Comparison of ENCODE assay signal across 9 cellular contexts in the genomic region with DNA sequence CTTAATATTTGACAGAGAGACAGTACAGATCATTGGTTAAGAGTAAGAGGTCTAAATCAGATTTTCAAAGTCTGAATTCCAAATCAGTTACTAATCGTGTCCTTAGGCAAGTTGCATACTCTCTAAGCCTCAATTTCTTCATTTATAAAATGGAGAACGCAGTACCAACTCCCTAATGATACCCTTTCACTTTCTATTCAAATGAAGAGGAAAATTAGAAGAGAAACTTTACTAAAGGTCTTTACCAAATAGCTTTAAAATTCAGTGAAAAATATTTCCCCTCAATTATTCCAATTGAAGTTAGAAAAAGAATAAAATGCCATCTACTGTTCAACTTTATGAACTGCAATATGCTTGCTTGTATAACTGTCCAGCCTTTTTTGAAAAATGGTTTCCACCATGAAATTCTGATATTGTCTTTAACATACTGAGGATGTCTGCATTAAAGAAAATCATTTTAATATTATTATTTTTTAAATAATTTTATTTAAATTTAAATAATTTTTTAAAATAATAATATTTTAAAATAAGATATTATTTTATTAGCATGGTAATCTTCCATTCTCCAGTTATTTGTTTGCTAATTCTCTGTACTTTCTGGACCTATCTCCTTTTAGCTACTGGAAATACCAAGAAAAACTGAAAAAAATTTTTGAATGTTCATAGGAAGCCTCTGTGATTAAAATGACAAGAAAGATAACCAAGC. TPM values are rescaled to one million over a fixed set of nuclear protein-coding genes. Genes with fewer than 3 reads are reported as not detected.
A peak's percentile ranks its signal among the peaks of the same experiment; 100 is the strongest.
DNase-seq lines count a peak whose midpoint lies in the region; ATAC-seq and TF ChIP-seq lines count a peak whose summit lies in the region.
"Had no signal": no experiment of that assay in that cellular context is flagged by ENCODE, and none has a peak within 500 bp of the region (broad histone marks: within the 10 kb centered on the region; RNA-seq: fewer than 3 reads in every experiment).

No MANE protein-coding gene starts in this region.

- peak; percentile 58 for TF ChIP-seq CTCF in 22Rv1 (IDR thresholded peaks at IDR 0.05)
- peak; percentile 45 for TF ChIP-seq CTCF in GM12864 (IDR thresholded peaks at IDR 0.05; ENCODE audit: low read depth, low read length, missing control alignments)
- no peak for TF ChIP-seq CTCF in WERI-Rb-1 (IDR thresholded peaks at IDR 0.05; ENCODE audit: low read depth, low read length)

- no peaks in the 10 kb centered on the region for H3K4me1 ChIP-seq in mesendoderm (ENCODE audit: control insufficient read depth, low read depth, low read length)

- H2BK5ac ChIP-seq in mesendoderm (ENCODE audit: low read length) = no peak overlapping the region

- H4K8ac ChIP-seq in mesendoderm (ENCODE audit: low read depth, low read length) = no peak overlapping the region

- H3K4me3 ChIP-seq in GM12864 (ENCODE audit: low read depth, low read length) (no peak overlapping the region), mesendoderm (ENCODE audit: low read length) (no peak overlapping the region), WERI-Rb-1 (ENCODE audit: low read depth, low read length) (no peak overlapping the region)

- H3K4ac ChIP-seq in mesendoderm (ENCODE audit: low read depth, low read length) = no peak overlapping the region

- no peaks in the 10 kb centered on the region for H3K36me3 ChIP-seq in mesendoderm (ENCODE audit: control insufficient read depth, insufficient read depth, low read length)
- H3K36me3 ChIP-seq in WERI-Rb-1 = no peaks in the 10 kb centered on the region; the same call in 1 of the 2 replicates

- no peak overlapping the region for H4K5ac ChIP-seq in mesendoderm (ENCODE audit: low read length)

- H3K27me3 ChIP-seq in mesendoderm (ENCODE audit: insufficient read depth, low read length, poor library complexity) = no peaks in the 10 kb centered on the region
- no peaks in the 10 kb centered on the region for H3K27me3 ChIP-seq in WERI-Rb-1 (ENCODE audit: insufficient read depth, low read depth, severe bottlenecking)

- no peaks in the 10 kb centered on the region for H3K9me3 ChIP-seq in WERI-Rb-1 (ENCODE audit: severe bottlenecking)

- no peaks in the 10 kb centered on the region for H3K79me2 ChIP-seq in mesendoderm (ENCODE audit: control insufficient read depth, insufficient read depth, low read length)

- H3K27ac ChIP-seq in 22Rv1 (no peak overlapping the region), mesendoderm (ENCODE audit: low read depth, low read length) (no peak overlapping the region), WERI-Rb-1 (no peak overlapping the region)

- H3K56ac ChIP-seq in mesendoderm (ENCODE audit: low read length) = no peak overlapping the region

- H2AK5ac ChIP-seq in mesendoderm (ENCODE audit: low read length) = no peak overlapping the region

- WGBS in mesendoderm (ENCODE audit: extremely low coverage, insufficient coverage, low lambda C conversion rate) = no CpG with 5 or more reads among the region's 2 CpGs

- no peaks in the 10 kb centered on the region for H3K79me1 ChIP-seq in mesendoderm (ENCODE audit: low read length)

- no peak overlapping the region for H3K23ac ChIP-seq in mesendoderm (ENCODE audit: low read length)

- H3K9ac ChIP-seq in mesendoderm (ENCODE audit: low read length) = no peak overlapping the region

- DNase-seq in GM12864 (ENCODE audit: low read depth) = no peak
- peak; percentile 3 for DNase-seq in NCI-H526 treated with DMSO at 0.1 percent for 48 hours (lab: John Stamatoyannopoulos, UW)
- DNase-seq in central memory CD4-positive, alpha-beta T cell = peak; percentile 14
- peak; percentile 30 for DNase-seq in mesendoderm
- no peak for DNase-seq in WERI-Rb-1
- DNase-seq: activated naive CD8-positive, alpha-beta T cell treated with anti-CD3 and anti-CD28 coated beads, Interleukin-2, amount 10 ng/mL, durations not matched to agents 7 days and 5 days had no signal

- ATAC-seq in HG03565 (IDR thresholded peaks at IDR 0.05; ENCODE audit: unreplicated experiment) (no peak), HG03097 (IDR thresholded peaks at IDR 0.05; ENCODE audit: low FRiP score, unreplicated experiment) (no peak)

- H3K18ac ChIP-seq in mesendoderm (ENCODE audit: low read length) = no peak overlapping the region

- no peak overlapping the region for H2BK15ac ChIP-seq in mesendoderm (replicated peaks; ENCODE audit: low read depth)

- H3K4me2 ChIP-seq in mesendoderm (ENCODE audit: low read length) = no peak overlapping the region

- no peak overlapping the region for H2BK120ac ChIP-seq in mesendoderm (ENCODE audit: low read depth, low read length)

RNA-seq across cellular contexts. Expression of gene POC5, which starts 36.0 kb away (rescaled TPM):
- 11.3 TPM for polyA plus RNA-seq in mesendoderm (2013, experiment 1 of 2)
- 10.7 TPM for polyA plus RNA-seq in mesendoderm (2013, experiment 2 of 2)

Comparison
In these comparisons a context has a peak if more than half of its experiments do, and no peak if none do; other contexts are left out.
1. DNase-seq: peak in NCI-H526 treated with DMSO at 0.1 percent for 48 hours (single experiment), central memory CD4-positive, alpha-beta T cell (single experiment) and mesendoderm (single experiment); none in GM12864 (single experiment) and WERI-Rb-1 (single experiment).